Comparison of ENCODE assay signal across 1 cellular context in the genomic region with DNA sequence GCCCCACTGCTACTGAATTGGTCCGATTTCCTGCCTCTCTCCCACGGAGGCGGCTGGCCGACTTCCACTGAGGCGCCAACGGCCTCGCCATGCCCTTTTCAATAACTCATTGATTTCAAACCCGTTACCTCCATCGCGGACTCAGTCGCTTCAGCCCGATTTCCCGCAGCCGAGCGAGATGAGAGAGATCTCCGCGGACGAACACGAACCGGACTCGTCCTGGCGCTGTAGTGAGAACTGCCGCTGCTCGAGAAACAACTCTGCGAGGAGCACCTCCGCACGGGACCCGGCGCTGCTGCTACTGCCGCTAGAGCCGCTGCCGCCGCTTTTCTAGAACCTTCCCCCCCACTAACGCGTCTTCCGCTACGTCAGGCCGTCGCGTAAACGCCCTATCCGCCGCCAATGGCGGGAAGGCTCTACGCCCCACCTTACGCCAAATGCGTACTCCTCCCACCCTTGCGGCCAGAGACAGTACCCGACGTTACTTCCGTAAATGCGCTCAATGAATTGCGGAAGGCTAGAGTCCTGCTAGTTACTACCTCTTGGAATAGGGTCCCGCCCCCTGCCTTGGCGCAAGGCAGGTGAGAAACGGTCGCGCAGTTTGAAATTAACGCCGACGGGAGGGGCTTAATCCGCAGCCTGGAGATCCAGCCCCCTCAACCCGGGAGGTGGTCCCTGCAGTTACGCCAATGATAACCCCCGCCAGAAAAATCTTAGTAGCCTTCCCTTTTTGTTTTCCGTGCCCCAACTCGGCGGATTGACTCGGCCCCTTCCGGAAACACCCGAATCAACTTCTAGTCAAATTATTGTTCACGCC.
TF ChIP-seq lines count a peak whose summit lies in the region.

Gene HNRNPA2B1 (minus strand): TSS at position 303 of the 817 bp plus-strand sequence. CDS start 169 bp downstream, at position 134.

TF ChIP-seq in HepG2, 621 proteins besides CTCF, POLR2A, EP300 and RAD21 (continued from another document and continues in another):
- TF ChIP-seq AHDC1 (CRISPR knock-in tag; IDR thresholded peaks at IDR 0.05; ENCODE audit: borderline replicate concordance) (no peak), CENPX (CRISPR knock-in tag; IDR thresholded peaks at IDR 0.05) (no peak), STAG1 (CRISPR knock-in tag; IDR thresholded peaks at IDR 0.05) (no peak), ZNF614 (CRISPR knock-in tag; IDR thresholded peaks at IDR 0.05; ENCODE audit: borderline replicate concordance) (peak; percentile 79; the same call in 1 of the 2 replicates), ZNF207 (IDR thresholded peaks at IDR 0.05; ENCODE audit: borderline replicate concordance) (no peak), HMG20B (CRISPR knock-in tag; conservative IDR thresholded peaks at IDR 0.05) (0 out of 2 replicates have a peak, but pooled peaks have one; percentile 57), NFKB2 (CRISPR knock-in tag; IDR thresholded peaks at IDR 0.05; ENCODE audit: borderline replicate concordance) (peak; percentile 74; the same call in 1 of the 2 replicates), ZFYVE20 (CRISPR knock-in tag; IDR thresholded peaks at IDR 0.05; ENCODE audit: borderline replicate concordance, low read depth) (no peak), CHD2 (IDR thresholded peaks at IDR 0.05; ENCODE audit: low read depth, low read length) (no peak), KAT2B (IDR thresholded peaks at IDR 0.05; ENCODE audit: borderline replicate concordance, low read depth, low read length) (no peak), MBNL3 (CRISPR knock-in tag; conservative IDR thresholded peaks at IDR 0.05) (no peak), MEF2D (CRISPR knock-in tag; IDR thresholded peaks at IDR 0.05) (no peak), ZNF557 (CRISPR knock-in tag; IDR thresholded peaks at IDR 0.05) (no peak), RFXAP (CRISPR knock-in tag; IDR thresholded peaks at IDR 0.05; ENCODE audit: borderline replicate concordance) (peak; percentile 62; the same call in 1 of the 2 replicates), FOXK2 (IDR thresholded peaks at IDR 0.05) (no peak), ARID4A (CRISPR knock-in tag; IDR thresholded peaks at IDR 0.05; ENCODE audit: borderline replicate concordance) (peak; percentile 66; the same call in 1 of the 2 replicates), GABPB1 (CRISPR knock-in tag; IDR thresholded peaks at IDR 0.05) (peak; percentile 88), ARID2 (CRISPR knock-in tag; IDR thresholded peaks at IDR 0.05; ENCODE audit: borderline replicate concordance) (0 out of 2 replicates have a peak, but pooled peaks have one; percentile 60), ZBTB25 (CRISPR knock-in tag; IDR thresholded peaks at IDR 0.05) (no peak), TEAD3 (CRISPR knock-in tag; optimal IDR thresholded peaks at IDR 0.05; ENCODE audit: borderline replicate concordance) (no peak), ZNF550 (CRISPR knock-in tag; IDR thresholded peaks at IDR 0.05; ENCODE audit: borderline replicate concordance) (no peak; the same call in 1 of the 2 replicates), PHB2 (IDR thresholded peaks at IDR 0.05; ENCODE audit: partially characterized antibody) (no peak), MTA1 (CRISPR knock-in tag; IDR thresholded peaks at IDR 0.05; ENCODE audit: borderline replicate concordance) (no peak), YEATS2 (CRISPR knock-in tag; IDR thresholded peaks at IDR 0.05; ENCODE audit: borderline replicate concordance) (peak; percentile 69), GABPA (IDR thresholded peaks at IDR 0.05; ENCODE audit: low read depth, low read length) (peak; percentile 70), GABPA (CRISPR knock-in tag; IDR thresholded peaks at IDR 0.05; ENCODE audit: low read depth) (peak; percentile 90), SMARCC2 (IDR thresholded peaks at IDR 0.05) (no peak), RFX1 (IDR thresholded peaks at IDR 0.05) (no peak), ZFP37 (CRISPR knock-in tag; IDR thresholded peaks at IDR 0.05; ENCODE audit: borderline replicate concordance) (no peak), NONO (IDR thresholded peaks at IDR 0.05) (no peak), NONO (CRISPR knock-in tag; conservative IDR thresholded peaks at IDR 0.05) (peak; percentile 33; the same call in 1 of the 2 replicates), U2AF2 (IDR thresholded peaks at IDR 0.05; ENCODE audit: low read depth, low read length) (peak; percentile 99), CENPBD1 (CRISPR knock-in tag; IDR thresholded peaks at IDR 0.05; ENCODE audit: borderline replicate concordance, low read depth) (no peak), ZNF431 (CRISPR knock-in tag; IDR thresholded peaks at IDR 0.05; ENCODE audit: borderline replicate concordance, low read depth) (no peak), MIER2 (CRISPR knock-in tag; IDR thresholded peaks at IDR 0.05) (0 out of 2 replicates have a peak, but pooled peaks have one; percentile 68), SOX13 (IDR thresholded peaks at IDR 0.05) (no peak), SOX13 (CRISPR knock-in tag; conservative IDR thresholded peaks at IDR 0.05 in 1 of 2, IDR thresholded peaks at IDR 0.05 in 1 of 2) (no peak), ZNF672 (CRISPR knock-in tag; IDR thresholded peaks at IDR 0.05) (no peak), GTF3A (CRISPR knock-in tag; conservative IDR thresholded peaks at IDR 0.05) (no peak), IKZF1 (IDR thresholded peaks at IDR 0.05) (no peak), ZNF678 (CRISPR knock-in tag; IDR thresholded peaks at IDR 0.05) (no peak), FOXC1 (CRISPR knock-in tag; IDR thresholded peaks at IDR 0.05; ENCODE audit: borderline replicate concordance) (no peak)
- TF ChIP-seq, protein P1, sequence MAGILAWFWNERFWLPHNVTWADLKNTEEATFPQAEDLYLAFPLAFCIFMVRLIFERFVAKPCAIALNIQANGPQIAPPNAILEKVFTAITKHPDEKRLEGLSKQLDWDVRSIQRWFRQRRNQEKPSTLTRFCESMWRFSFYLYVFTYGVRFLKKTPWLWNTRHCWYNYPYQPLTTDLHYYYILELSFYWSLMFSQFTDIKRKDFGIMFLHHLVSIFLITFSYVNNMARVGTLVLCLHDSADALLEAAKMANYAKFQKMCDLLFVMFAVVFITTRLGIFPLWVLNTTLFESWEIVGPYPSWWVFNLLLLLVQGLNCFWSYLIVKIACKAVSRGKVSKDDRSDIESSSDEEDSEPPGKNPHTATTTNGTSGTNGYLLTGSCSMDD (CRISPR knock-in tag; IDR thresholded peaks at IDR 0.05): no peak
- TF ChIP-seq, protein P2, sequence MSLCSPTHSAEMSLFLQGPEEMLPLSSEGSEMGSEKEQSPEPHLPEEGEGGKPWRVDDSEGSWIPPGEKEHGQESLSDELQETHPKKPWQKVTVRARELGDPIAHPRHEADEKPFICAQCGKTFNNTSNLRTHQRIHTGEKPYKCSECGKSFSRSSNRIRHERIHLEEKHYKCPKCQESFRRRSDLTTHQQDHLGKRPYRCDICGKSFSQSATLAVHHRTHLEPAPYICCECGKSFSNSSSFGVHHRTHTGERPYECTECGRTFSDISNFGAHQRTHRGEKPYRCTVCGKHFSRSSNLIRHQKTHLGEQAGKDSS (CRISPR knock-in tag; IDR thresholded peaks at IDR 0.05; ENCODE audit: borderline replicate concordance, low read depth): 0 out of 2 replicates have a peak, but pooled peaks have one; percentile 29
- TF ChIP-seq, protein P3, sequence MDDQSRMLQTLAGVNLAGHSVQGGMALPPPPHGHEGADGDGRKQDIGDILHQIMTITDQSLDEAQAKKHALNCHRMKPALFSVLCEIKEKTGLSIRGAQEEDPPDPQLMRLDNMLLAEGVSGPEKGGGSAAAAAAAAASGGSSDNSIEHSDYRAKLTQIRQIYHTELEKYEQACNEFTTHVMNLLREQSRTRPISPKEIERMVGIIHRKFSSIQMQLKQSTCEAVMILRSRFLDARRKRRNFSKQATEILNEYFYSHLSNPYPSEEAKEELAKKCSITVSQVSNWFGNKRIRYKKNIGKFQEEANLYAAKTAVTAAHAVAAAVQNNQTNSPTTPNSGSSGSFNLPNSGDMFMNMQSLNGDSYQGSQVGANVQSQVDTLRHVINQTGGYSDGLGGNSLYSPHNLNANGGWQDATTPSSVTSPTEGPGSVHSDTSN (CRISPR knock-in tag; IDR thresholded peaks at IDR 0.05; ENCODE audit: borderline replicate concordance): peak; percentile 28; the same call in 1 of the 2 replicates
- TF ChIP-seq, protein P4, sequence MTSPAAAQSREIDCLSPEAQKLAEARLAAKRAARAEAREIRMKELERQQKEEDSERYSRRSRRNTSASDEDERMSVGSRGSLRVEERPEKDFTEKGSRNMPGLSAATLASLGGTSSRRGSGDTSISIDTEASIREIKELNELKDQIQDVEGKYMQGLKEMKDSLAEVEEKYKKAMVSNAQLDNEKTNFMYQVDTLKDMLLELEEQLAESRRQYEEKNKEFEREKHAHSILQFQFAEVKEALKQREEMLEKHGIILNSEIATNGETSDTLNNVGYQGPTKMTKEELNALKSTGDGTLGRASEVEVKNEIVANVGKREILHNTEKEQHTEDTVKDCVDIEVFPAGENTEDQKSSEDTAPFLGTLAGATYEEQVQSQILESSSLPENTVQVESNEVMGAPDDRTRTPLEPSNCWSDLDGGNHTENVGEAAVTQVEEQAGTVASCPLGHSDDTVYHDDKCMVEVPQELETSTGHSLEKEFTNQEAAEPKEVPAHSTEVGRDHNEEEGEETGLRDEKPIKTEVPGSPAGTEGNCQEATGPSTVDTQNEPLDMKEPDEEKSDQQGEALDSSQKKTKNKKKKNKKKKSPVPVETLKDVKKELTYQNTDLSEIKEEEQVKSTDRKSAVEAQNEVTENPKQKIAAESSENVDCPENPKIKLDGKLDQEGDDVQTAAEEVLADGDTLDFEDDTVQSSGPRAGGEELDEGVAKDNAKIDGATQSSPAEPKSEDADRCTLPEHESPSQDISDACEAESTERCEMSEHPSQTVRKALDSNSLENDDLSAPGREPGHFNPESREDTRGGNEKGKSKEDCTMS (CRISPR knock-in tag; conservative IDR thresholded peaks at IDR 0.05): no peak
